Comparison of ENCODE assay signal across 16 cellular contexts in genomic region chr18:43013489-43013888, GRCh38.
DNase-seq lines count a peak whose midpoint lies in the region; TF ChIP-seq lines count a peak whose summit lies in the region.
"Had no signal": no experiment of that assay in that cellular context is flagged by ENCODE, and none has a peak within 500 bp of the region (broad histone marks: within the 10 kb centered on the region; RNA-seq: fewer than 3 reads in every experiment).

No MANE protein-coding gene starts in this region.

- no peak for TF ChIP-seq CTCF in astrocyte of the spinal cord (IDR thresholded peaks at IDR 0.05; ENCODE audit: low read depth, low read length)

- H3K4me3 ChIP-seq in astrocyte of the spinal cord (ENCODE audit: low read depth, low read length): no peak overlapping the region
- H3K4me3 ChIP-seq: BLaER1 treated with 17β-estradiol and CSF1 and Interleukin-3, amounts not matched to agents 10 nM and 100 nM; K562 had no signal

- peak; percentile 15 for DNase-seq in A172 (ENCODE audit: low spot score)
- DNase-seq in NCI-H226: peak; percentile 3
- peak; percentile 38 for DNase-seq in astrocyte of the spinal cord (ENCODE audit: low read depth, low spot score)
- DNase-seq in fibroblast of the conjunctiva (ENCODE audit: low read depth): peak; percentile 12
- no peak for DNase-seq in NCI-H1092 (lab: John Stamatoyannopoulos, UW)
- no peak for DNase-seq in iPS-NIHi7 (ENCODE audit: extremely low spot score)
- no peak for DNase-seq in substantia nigra (lab: John Stamatoyannopoulos, UW)
- DNase-seq in KG1 (lab: John Stamatoyannopoulos, UW): no peak
- DNase-seq: CD8-positive, alpha-beta memory T cell; DND-41; NCI-H1436; NCI-H2029 treated with DMSO at 0.1 percent for 48 hours; NCI-H2171 treated with DMSO at 0.1 percent for 48 hours; NCI-H524 had no signal

- H3K27ac ChIP-seq in substantia nigra (ENCODE audit: low read depth, low read length, poor library complexity, severe bottlenecking): no peak overlapping the region
- H3K27ac ChIP-seq: BLaER1 treated with 17β-estradiol and CSF1 and Interleukin-3, amounts not matched to agents 10 nM and 100 nM had no signal

- in situ Hi-C loops in astrocyte of the spinal cord (cut with HindIII; ENCODE audit: low sequenced_read_pairs): no loop called here

Comparison
In these comparisons a context has a peak if more than half of its experiments do, and no peak if none do; other contexts are left out.
1. DNase-seq: peak in A172 (single experiment), NCI-H226 (single experiment), astrocyte of the spinal cord (single experiment) and fibroblast of the conjunctiva (single experiment); none in NCI-H1092 (single experiment), iPS-NIHi7 (single experiment), substantia nigra (0 of 49) and KG1 (single experiment).